Comparison of ENCODE assay signal across 1 cellular context in the genomic region with DNA sequence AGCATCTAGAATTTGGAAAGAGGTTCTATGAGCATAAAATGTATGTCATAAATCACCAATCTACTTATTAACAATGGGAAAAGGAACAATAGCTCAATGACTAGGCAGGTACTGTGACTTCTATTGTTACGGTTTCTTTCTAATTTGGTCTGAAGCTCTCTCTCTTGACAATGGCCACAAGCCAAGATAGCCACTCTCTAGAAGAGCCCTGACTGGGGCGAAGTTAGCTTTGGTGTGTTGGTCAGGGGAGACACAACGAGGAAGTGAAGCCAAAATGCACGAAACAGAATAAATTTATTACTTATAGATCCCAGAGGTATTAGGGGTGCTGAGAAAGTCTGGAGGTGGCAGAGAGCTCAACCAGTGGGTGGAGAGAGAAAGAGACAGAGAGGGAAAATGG.
TF ChIP-seq lines count a peak whose summit lies in the region.

No MANE protein-coding gene starts in this region.

TF ChIP-seq in HepG2, 621 proteins besides CTCF, POLR2A, EP300 and RAD21:
- TF ChIP-seq, protein P1, sequence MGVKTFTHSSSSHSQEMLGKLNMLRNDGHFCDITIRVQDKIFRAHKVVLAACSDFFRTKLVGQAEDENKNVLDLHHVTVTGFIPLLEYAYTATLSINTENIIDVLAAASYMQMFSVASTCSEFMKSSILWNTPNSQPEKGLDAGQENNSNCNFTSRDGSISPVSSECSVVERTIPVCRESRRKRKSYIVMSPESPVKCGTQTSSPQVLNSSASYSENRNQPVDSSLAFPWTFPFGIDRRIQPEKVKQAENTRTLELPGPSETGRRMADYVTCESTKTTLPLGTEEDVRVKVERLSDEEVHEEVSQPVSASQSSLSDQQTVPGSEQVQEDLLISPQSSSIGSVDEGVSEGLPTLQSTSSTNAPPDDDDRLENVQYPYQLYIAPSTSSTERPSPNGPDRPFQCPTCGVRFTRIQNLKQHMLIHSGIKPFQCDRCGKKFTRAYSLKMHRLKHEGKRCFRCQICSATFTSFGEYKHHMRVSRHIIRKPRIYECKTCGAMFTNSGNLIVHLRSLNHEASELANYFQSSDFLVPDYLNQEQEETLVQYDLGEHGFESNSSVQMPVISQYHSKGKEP (CRISPR knock-in tag; IDR thresholded peaks at IDR 0.05) = no peak
- TF ChIP-seq, protein P2, sequence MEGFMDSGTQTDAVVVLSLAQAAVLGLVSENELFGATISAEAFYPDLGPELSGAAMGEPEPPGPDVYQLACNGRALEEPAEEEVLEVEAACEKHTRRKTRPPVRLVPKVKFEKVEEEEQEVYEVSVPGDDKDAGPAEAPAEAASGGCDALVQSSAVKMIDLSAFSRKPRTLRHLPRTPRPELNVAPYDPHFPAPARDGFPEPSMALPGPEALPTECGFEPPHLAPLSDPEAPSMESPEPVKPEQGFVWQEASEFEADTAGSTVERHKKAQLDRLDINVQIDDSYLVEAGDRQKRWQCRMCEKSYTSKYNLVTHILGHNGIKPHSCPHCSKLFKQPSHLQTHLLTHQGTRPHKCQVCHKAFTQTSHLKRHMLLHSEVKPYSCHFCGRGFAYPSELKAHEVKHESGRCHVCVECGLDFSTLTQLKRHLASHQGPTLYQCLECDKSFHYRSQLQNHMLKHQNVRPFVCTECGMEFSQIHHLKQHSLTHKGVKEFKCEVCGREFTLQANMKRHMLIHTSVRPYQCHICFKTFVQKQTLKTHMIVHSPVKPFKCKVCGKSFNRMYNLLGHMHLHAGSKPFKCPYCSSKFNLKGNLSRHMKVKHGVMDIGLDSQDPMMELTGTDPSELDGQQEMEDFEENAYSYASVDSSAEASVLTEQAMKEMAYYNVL (CRISPR knock-in tag; IDR thresholded peaks at IDR 0.05; ENCODE audit: borderline replicate concordance) = no peak
- TF ChIP-seq NFATC3 (CRISPR knock-in tag; IDR thresholded peaks at IDR 0.05) (no peak), SMYD3 (CRISPR knock-in tag; IDR thresholded peaks at IDR 0.05) (no peak), ZSCAN31 (CRISPR knock-in tag; IDR thresholded peaks at IDR 0.05; ENCODE audit: low read depth) (no peak), ZFY (CRISPR knock-in tag; IDR thresholded peaks at IDR 0.05) (no peak)
TF ChIP-seq in HepG2: peak in this region for 0.
